In the genomic region with DNA sequence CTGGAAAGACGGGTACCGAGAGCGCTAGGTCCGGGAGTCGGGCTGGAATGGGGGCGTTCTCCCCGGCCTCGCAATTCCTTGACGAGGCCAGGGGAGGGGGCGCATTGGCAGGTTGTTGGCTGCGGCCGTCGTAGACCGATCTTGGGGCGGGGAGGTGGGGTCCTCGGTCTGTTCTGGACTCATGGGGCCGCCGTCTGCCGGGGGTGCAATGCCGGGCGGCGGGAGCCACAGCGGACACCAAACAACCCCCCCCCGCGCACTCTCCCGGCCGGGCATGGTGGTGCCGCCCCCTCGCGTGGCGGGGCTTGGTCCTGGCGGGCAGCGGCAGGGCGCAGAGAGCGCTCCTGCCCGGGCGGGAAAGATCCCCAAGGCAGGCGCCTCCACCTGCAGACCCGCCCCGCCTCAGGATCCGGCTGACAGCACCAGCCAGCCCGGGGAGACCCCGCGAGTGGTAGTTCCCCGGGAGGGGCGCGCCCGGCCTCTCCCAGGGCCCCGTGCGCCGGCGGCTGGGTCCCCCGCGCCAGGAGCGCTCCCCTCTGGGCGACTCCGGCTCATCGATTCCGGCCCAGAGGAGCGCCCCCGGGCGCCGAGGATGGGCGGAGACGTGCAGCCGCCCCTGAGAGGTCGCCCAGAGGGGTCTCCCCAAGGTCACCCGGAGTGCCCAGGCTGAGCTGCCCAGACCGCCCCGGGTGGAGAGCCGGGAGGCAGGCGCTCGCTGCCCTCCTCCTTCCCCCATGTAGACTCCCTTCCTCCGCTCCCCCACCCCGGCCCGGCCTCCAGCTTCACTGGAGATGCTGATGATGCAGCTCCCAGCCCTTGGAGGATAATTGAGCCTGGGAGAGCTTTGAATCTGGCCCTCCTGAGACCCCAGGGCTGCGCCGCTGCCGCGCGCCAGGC, we compare ENCODE assay signal across 7 cellular contexts. TPM values are rescaled to one million over a fixed set of nuclear protein-coding genes. Genes with fewer than 3 reads are reported as not detected.
DNase-seq lines count a peak whose midpoint lies in the region; ATAC-seq and TF ChIP-seq lines count a peak whose summit lies in the region.

No MANE protein-coding gene starts in this region.

- H3K9me3 ChIP-seq in lung (ENCODE audit: control insufficient read depth in 2 of 2, insufficient read depth in 1 of 2, low read length in 1 of 2): peaks cover 0 to 6% of the 10 kb centered on the region in 2 donors

- H3K27ac ChIP-seq in caudate nucleus (ENCODE audit: low read depth, low read length) (peak overlapping the region; percentile 83), lung (ENCODE audit: low read depth in 1 of 2, low read length in 1 of 2) (peak overlapping the region; percentile 67 to 90)

- no peaks in the 10 kb centered on the region for H3K27me3 ChIP-seq in lung (ENCODE audit: control insufficient read depth, insufficient read depth)

- H3K4me3 ChIP-seq in lung: peak overlapping the region; percentile 54

- TF ChIP-seq CTCF in lung (IDR thresholded peaks at IDR 0.05; ENCODE audit: control extremely low read depth, extremely low read depth): no peak

- 1 to 2% methylated on average over 55 to 81 of the region's 81 CpGs for WGBS in lung, 2 donors

- no peak for ATAC-seq in lung (ENCODE audit: insufficient read depth, low FRiP score)

- DNase-seq in HEK293T (ENCODE audit: extremely low spot score): peak; percentile 39
- DNase-seq in T-helper 2 cell: peak; percentile 12 to 58 (median 36)
- DNase-seq in caudate nucleus (lab: John Stamatoyannopoulos, UW): peak in 17 of 61 donors; percentile 33 to 74 (median 52)
- DNase-seq in lung (ENCODE audit: low spot score): no peak
- DNase-seq in stimulated activated CD8-positive, alpha-beta memory T cell treated with anti-CD3 and anti-CD28 coated beads, Interleukin-4, amount 100 ng/mL, for 24 hours (ENCODE audit: low read depth): peak; percentile 22
- DNase-seq in NCI-H446 treated with DMSO at 0.1 percent for 48 hours (lab: John Stamatoyannopoulos, UW): no peak
- no peak for DNase-seq in kidney glomerular epithelial cell (lab: John Stamatoyannopoulos, UW)

- peaks cover 0 to 1% of the 10 kb centered on the region in 2 donors for H3K36me3 ChIP-seq in lung (ENCODE audit: control insufficient read depth in 2 of 2, insufficient read depth in 2 of 2, low read length in 2 of 2)

- CTCF ChIA-PET in HEK293T (lab: Yijun Ruan, JAX): interaction anchor here (0.6 to 1.6 kb wide), 4 partner anchors 9 to 55 kb away, joined by 3 to 11 read pairs (median 4); no protein-coding TSS in a partner anchor

- POLR2A ChIA-PET in HEK293T (lab: Yijun Ruan, JAX): interaction anchor here (1.0 to 1.5 kb wide), 2 partner anchors 10 to 20 kb away, joined by 3 to 4 read pairs; no protein-coding TSS in a partner anchor

- peaks cover 0 to 25% of the 10 kb centered on the region in 2 donors for H3K4me1 ChIP-seq in lung (ENCODE audit: control insufficient read depth in 2 of 2, insufficient read depth in 2 of 2, low read length in 2 of 2)

TF ChIP-seq in HEK293T, 16 proteins besides CTCF, POLR2A, EP300 and RAD21:
- TF ChIP-seq L3MBTL2 (conservative IDR thresholded peaks at IDR 0.05) (peak; percentile 37), ELF4 (IDR thresholded peaks at IDR 0.05) (no peak)

RNA-seq across cellular contexts. Expression of gene PPP1R16B, which starts 0.7 kb away (rescaled TPM):
- 10 to 100 TPM in 1 of 2 donors, 1 to 10 TPM in 1; 6.0 to 15.0 TPM for total RNA-seq in lung
- polyA plus RNA-seq in lung: 1 to 10 TPM; 2.6 to 8.3 TPM

RNA-seq across cellular contexts. Expression of gene ACTR5, which starts 57.9 kb away (rescaled TPM):
- total RNA-seq in lung: 1 to 10 TPM; 6.7 to 9.5 TPM
- 1 to 10 TPM; 5.3 to 6.1 TPM for polyA plus RNA-seq in lung

Comparison
In these comparisons a context has a peak if more than half of its experiments do, and no peak if none do; other contexts are left out.
1. DNase-seq: peak in HEK293T (single experiment), T-helper 2 cell (5 of 5) and stimulated activated CD8-positive, alpha-beta memory T cell treated with anti-CD3 and anti-CD28 coated beads, Interleukin-4, amount 100 ng/mL, for 24 hours (single experiment); none in lung (single experiment), NCI-H446 treated with DMSO at 0.1 percent for 48 hours (single experiment) and kidney glomerular epithelial cell (single experiment).